Comparison of ENCODE assay signal across 9 cellular contexts in the genomic region with DNA sequence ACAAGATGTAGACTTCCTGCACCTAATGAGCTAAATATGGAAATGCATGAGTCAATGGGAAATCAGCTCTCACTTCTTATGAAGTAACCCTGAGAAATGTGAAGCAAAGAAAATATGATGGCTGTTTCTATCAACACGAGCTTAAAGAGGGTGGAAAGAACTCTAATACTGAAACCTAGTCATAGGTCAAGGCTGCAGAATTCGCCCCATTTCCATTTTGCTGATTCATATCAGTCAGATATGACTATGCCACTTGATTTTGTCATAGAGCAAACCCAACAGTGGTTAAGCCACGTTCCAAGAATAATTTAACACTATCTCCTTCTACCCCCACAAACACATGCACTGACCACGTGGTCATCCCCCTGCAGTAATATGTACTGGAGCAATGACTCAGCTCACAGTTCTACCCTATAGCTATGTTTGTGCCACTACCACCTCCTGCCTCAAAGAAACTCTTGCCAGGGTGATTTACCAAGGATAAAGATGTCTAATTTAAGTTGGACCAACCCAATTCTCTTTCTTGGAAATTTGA.
DNase-seq lines count a peak whose midpoint lies in the region; ATAC-seq and TF ChIP-seq lines count a peak whose summit lies in the region.
"Had no signal": no experiment of that assay in that cellular context is flagged by ENCODE, and none has a peak within 500 bp of the region (broad histone marks: within the 10 kb centered on the region; RNA-seq: fewer than 3 reads in every experiment).

No MANE protein-coding gene starts in this region.

- no peak overlapping the region for H3K4me3 ChIP-seq in GM06990 (replicated peaks; ENCODE audit: low read depth, low read length)
- H3K4me3 ChIP-seq in osteoblast (ENCODE audit: insufficient read depth, low read length), result no peak overlapping the region

- peak; percentile 92 for ATAC-seq in GM21381 (IDR thresholded peaks at IDR 0.05; ENCODE audit: unreplicated experiment)
- peak; percentile 93 for ATAC-seq in HG03521 (IDR thresholded peaks at IDR 0.05; ENCODE audit: unreplicated experiment)
- ATAC-seq in activated T-cell treated with anti-CD3 and anti-CD28 coated beads, Interleukin-2, amount 50 U/mL, for 72 hours (replicated peaks in 1 of 2), result peak; percentile 93

- peak overlapping the region; percentile 32 to 61 for H3K4me3 Mint-ChIP-seq in activated T-cell treated with anti-CD3 and anti-CD28 coated beads, Interleukin-2, amount 50 U/mL, for 72 hours
- H3K4me3 Mint-ChIP-seq: neural crest cell had no signal

- no peaks in the 10 kb centered on the region for H4K20me1 ChIP-seq in osteoblast (ENCODE audit: insufficient read depth, low read length)

- H3K79me2 ChIP-seq in osteoblast (ENCODE audit: insufficient read depth, low read length), result no peaks in the 10 kb centered on the region

- no peak overlapping the region for H2AFZ ChIP-seq in osteoblast (ENCODE audit: low read length)

- peaks cover 4 to 8% of the 10 kb centered on the region in 2 donors for H3K9me3 Mint-ChIP-seq in activated T-cell treated with anti-CD3 and anti-CD28 coated beads, Interleukin-2, amount 50 U/mL, for 72 hours

- H3K36me3 ChIP-seq in GM06990 (ENCODE audit: control insufficient read depth, insufficient read depth, low read length), result no peaks in the 10 kb centered on the region
- no peaks in the 10 kb centered on the region for H3K36me3 ChIP-seq in osteoblast (ENCODE audit: insufficient read depth, low read length)

- H3K4me2 ChIP-seq in osteoblast (ENCODE audit: insufficient read depth, low read length), result peak overlapping the region; percentile 27

- peak; percentile 65 for DNase-seq in GM06990 (ENCODE audit: extremely low read depth, insufficient read length)
- DNase-seq in activated T-cell treated with anti-CD3 and anti-CD28 coated beads, Interleukin-2, amount 50 U/mL, for 72 hours, result peak; percentile 72 to 80
- peak; percentile 89 for DNase-seq in osteoblast (ENCODE audit: insufficient read length, low spot score, missing footprints)
- DNase-seq in NCI-H69 (lab: John Stamatoyannopoulos, UW), result no peak
- DNase-seq in DMS79 (lab: John Stamatoyannopoulos, UW), result no peak
- no peak for DNase-seq in putamen (ENCODE audit: low spot score)

- H3K27ac ChIP-seq in osteoblast (ENCODE audit: low read depth, low read length), result peak overlapping the region; percentile 96

- peaks cover 0 to 2% of the 10 kb centered on the region in 2 donors for H3K36me3 Mint-ChIP-seq in activated T-cell treated with anti-CD3 and anti-CD28 coated beads, Interleukin-2, amount 50 U/mL, for 72 hours (ENCODE audit: insufficient read depth in 2 of 2)

- peak overlapping the region; percentile 98 for H3K27ac Mint-ChIP-seq in activated T-cell treated with anti-CD3 and anti-CD28 coated beads, Interleukin-2, amount 50 U/mL, for 72 hours

- H3K9me3 ChIP-seq in osteoblast (ENCODE audit: low read depth, low read length), result no peaks in the 10 kb centered on the region

- H3K4me1 Mint-ChIP-seq in activated T-cell treated with anti-CD3 and anti-CD28 coated beads, Interleukin-2, amount 50 U/mL, for 72 hours (ENCODE audit: low read depth), result peaks cover 39% of the 10 kb centered on the region
- H3K4me1 Mint-ChIP-seq: neural crest cell had no signal

- peaks cover 13% of the 10 kb centered on the region for H3K27me3 Mint-ChIP-seq in activated T-cell treated with anti-CD3 and anti-CD28 coated beads, Interleukin-2, amount 50 U/mL, for 72 hours (ENCODE audit: low read depth)

- H3K27me3 ChIP-seq in GM06990 (replicated peaks; ENCODE audit: control insufficient read depth, insufficient read depth, low read length) (no peaks in the 10 kb centered on the region), osteoblast (ENCODE audit: insufficient read depth, low read length) (no peaks in the 10 kb centered on the region)

- TF ChIP-seq CTCF in GM06990 (IDR thresholded peaks at IDR 0.05; ENCODE audit: insufficient read depth, low read length, poor library complexity, severe bottlenecking) (no peak), osteoblast (IDR thresholded peaks at IDR 0.05; ENCODE audit: extremely low read depth, low read depth, low read length) (no peak)

- H3K4me1 ChIP-seq in osteoblast (ENCODE audit: insufficient read depth, low read length), result peaks cover 21% of the 10 kb centered on the region

Comparison
In these comparisons a context has a peak if more than half of its experiments do, and no peak if none do; other contexts are left out.
1. DNase-seq: peak in GM06990 (single experiment), activated T-cell treated with anti-CD3 and anti-CD28 coated beads, Interleukin-2, amount 50 U/mL, for 72 hours (2 of 2) and osteoblast (single experiment); none in NCI-H69 (single experiment), DMS79 (single experiment) and putamen (single experiment).
2. Peak in every context shown above with its lines, with median percentiles within 50 percentile points of each other: ATAC-seq.